10 cellular contexts compared by ENCODE assay signal in genomic region chr7:42494199-42494710, GRCh38.
DNase-seq lines count a peak whose midpoint lies in the region; ATAC-seq and TF ChIP-seq lines count a peak whose summit lies in the region.
"Had no signal": no experiment of that assay in that cellular context is flagged by ENCODE, and none has a peak within 500 bp of the region (broad histone marks: within the 10 kb centered on the region; RNA-seq: fewer than 3 reads in every experiment).

No MANE protein-coding gene starts in this region.

- H3K4me1 ChIP-seq in IMR-90 (ENCODE audit: control insufficient read depth, insufficient read depth, low read length) (peaks cover 3% of the 10 kb centered on the region; the same call in 1 of the 2 replicates), lower lobe of right lung (peaks cover 15% of the 10 kb centered on the region), stomach smooth muscle (ENCODE audit: control insufficient read depth, insufficient read depth, low read length) (peaks cover 19% of the 10 kb centered on the region), spleen (peaks cover 0 to 15% (median 3%) of the 10 kb centered on the region in 6 donors), OCI-LY7 (ENCODE audit: insufficient read depth, low read length, poor library complexity, severe bottlenecking) (no peaks in the 10 kb centered on the region)

- no peaks in the 10 kb centered on the region for H3K9me1 ChIP-seq in IMR-90 (ENCODE audit: insufficient read depth, low read length)

- no peak overlapping the region for H2AK9ac ChIP-seq in IMR-90 (replicated peaks; ENCODE audit: low read depth, low read length, poor library complexity)

- no peak for TF ChIP-seq RAD21 in IMR-90 (IDR thresholded peaks at IDR 0.05; ENCODE audit: low read length)

- H3K4ac ChIP-seq in IMR-90 (ENCODE audit: low read depth, low read length): no peak overlapping the region; the same call in 1 of the 2 replicates

- WGBS in IMR-90 (ENCODE audit: extremely low coverage in 2 of 2, insufficient read length in 1 of 2), 2 experiments: 94% methylated on average over 2 of the region's 5 CpGs; no CpG with 5 or more reads in 1 of the 2 experiments
- 67 to 88% (median 83%) methylated on average over 5 of the region's 5 CpGs for WGBS in spleen, 5 donors

- H3K9ac ChIP-seq in IMR-90 (ENCODE audit: low read depth, low read length) (no peak overlapping the region), stomach smooth muscle (ENCODE audit: low read length in 2 of 2) (peak overlapping the region in 1 of 2 donors; percentile 51)

- no peak overlapping the region for H3K14ac ChIP-seq in IMR-90 (replicated peaks; ENCODE audit: low read depth, low read length)

- H3K79me1 ChIP-seq in IMR-90 (ENCODE audit: low read depth in 1 of 2, low read length in 2 of 2): no peaks in the 10 kb centered on the region

- DNase-seq in IMR-90 (no peak), chondrocyte (ENCODE audit: low spot score) (no peak), lower lobe of right lung (no peak), spleen (no peak), OCI-LY7 (ENCODE audit: low spot score) (no peak)
- no peak for DNase-seq in naive thymus-derived CD8-positive, alpha-beta T cell
- DNase-seq: activated naive CD4-positive, alpha-beta T cell treated with anti-CD3 and anti-CD28 coated beads, Interleukin-2, amount 10 ng/mL, durations not matched to agents 7 days and 5 days had no signal

- peaks cover 2% of the 10 kb centered on the region for H3K27me3 Mint-ChIP-seq in chondrocyte (ENCODE audit: low read depth)
- peaks cover 6 to 34% (median 20%) of the 10 kb centered on the region in 5 donors for H3K27me3 Mint-ChIP-seq in naive thymus-derived CD8-positive, alpha-beta T cell

- intact Hi-C loops in IMR-90 (cut with micrococcal nuclease): loop anchor here (5.0 kb wide), 1 partner anchor 517 kb away; no protein-coding TSS in a partner anchor
- intact Hi-C loops in lower lobe of right lung (cut with DNase I): no loop called here
- intact Hi-C loops in spleen (cut with DNase I; ENCODE audit: low total_unique reads): no loop called here
- intact Hi-C loops in OCI-LY7 (cut with micrococcal nuclease; ENCODE audit: unreplicated experiment): no loop called here

- no peak for TF ChIP-seq POLR2A in IMR-90 (IDR thresholded peaks at IDR 0.05; ENCODE audit: low read depth, low read length)
- TF ChIP-seq POLR2A in spleen (IDR thresholded peaks at IDR 0.05): no peak

- CTCF ChIA-PET in IMR-90 (lab: Yijun Ruan, JAX) (interaction anchor here (1.2 kb wide), 1 partner anchor 9 kb away, joined by 3 read pairs; no protein-coding TSS in a partner anchor), OCI-LY7 (lab: Charles Lee; ENCODE audit: unreplicated experiment) (no interaction called here)

- no peak overlapping the region for H2BK15ac ChIP-seq in IMR-90 (ENCODE audit: low read depth, low read length)

- no peak overlapping the region for H4K5ac ChIP-seq in IMR-90 (ENCODE audit: low read depth, low read length)

- no peak overlapping the region for H3K56ac ChIP-seq in IMR-90 (ENCODE audit: extremely low read depth, insufficient read depth, low read length)

- no peak overlapping the region for H2AK5ac ChIP-seq in IMR-90 (ENCODE audit: low read depth, low read length)

- no peaks in the 10 kb centered on the region for H3K79me2 ChIP-seq in OCI-LY7 (ENCODE audit: insufficient read depth, low read depth, low read length)

- H2BK5ac ChIP-seq in IMR-90 (ENCODE audit: low read depth, low read length, poor library complexity, severe bottlenecking): no peak overlapping the region

- TF ChIP-seq CTCF in IMR-90 (conservative IDR thresholded peaks at IDR 0.05; ENCODE audit: low read depth, low read length) (no peak), chondrocyte (IDR thresholded peaks at IDR 0.05) (no peak), lower lobe of right lung (IDR thresholded peaks at IDR 0.05) (no peak), spleen (IDR thresholded peaks at IDR 0.05 in 8 of 11, conservative IDR thresholded peaks at IDR 0.05 in 3 of 11) (no peak), OCI-LY7 (conservative IDR thresholded peaks at IDR 0.05; ENCODE audit: low read length) (no peak)

- no peaks in the 10 kb centered on the region for H4K20me1 ChIP-seq in IMR-90 (ENCODE audit: insufficient read depth, low read length)
- no peaks in the 10 kb centered on the region for H4K20me1 ChIP-seq in OCI-LY7 (ENCODE audit: insufficient read depth, low read length)

- H4K91ac ChIP-seq in IMR-90 (ENCODE audit: insufficient read depth, low read depth, low read length): no peak overlapping the region

- H2BK120ac ChIP-seq in IMR-90 (ENCODE audit: low read depth, low read length): no peak overlapping the region; the same call in 1 of the 2 replicates

- H3K18ac ChIP-seq in IMR-90 (ENCODE audit: low read depth, low read length): no peak overlapping the region

- no peak overlapping the region for H3K27ac ChIP-seq in IMR-90 (ENCODE audit: insufficient read depth, low read length)
- H3K27ac ChIP-seq in lower lobe of right lung: peak overlapping the region; percentile 70
- peak overlapping the region; percentile 86 for H3K27ac ChIP-seq in stomach smooth muscle (ENCODE audit: low read length)
- peak overlapping the region in 3 of 8 donors; percentile 29 to 53 (median 37) for H3K27ac ChIP-seq in spleen
- no peak overlapping the region for H3K27ac ChIP-seq in OCI-LY7 (ENCODE audit: low read depth, low read length, poor library complexity, severe bottlenecking)

- H3K27me3 ChIP-seq in IMR-90 (ENCODE audit: control insufficient read depth, insufficient read depth, low read length) (peaks cover 6% of the 10 kb centered on the region), lower lobe of right lung (ENCODE audit: low read depth) (no peaks in the 10 kb centered on the region), stomach smooth muscle (ENCODE audit: control insufficient read depth in 1 of 2, insufficient read depth in 2 of 2, low read length in 2 of 2) (no peaks in the 10 kb centered on the region), spleen (replicated peaks in 1 of 7) (peaks cover 0 to 21% (median 0%) of the 10 kb centered on the region in 7 donors)

- no peak for ATAC-seq in IMR-90 (ENCODE audit: low read depth)
- ATAC-seq in lower lobe of right lung: no peak
- no peak for ATAC-seq in naive thymus-derived CD8-positive, alpha-beta T cell
- no peak for ATAC-seq in HG03108 (IDR thresholded peaks at IDR 0.05; ENCODE audit: unreplicated experiment)
- ATAC-seq: GM12878 had no signal

- no peak overlapping the region for H3K23ac ChIP-seq in IMR-90 (ENCODE audit: low read depth, low read length)

- H4K8ac ChIP-seq in IMR-90 (ENCODE audit: low read depth in 2 of 2, low read length in 2 of 2): no peak overlapping the region

- H3K36me3 ChIP-seq in IMR-90 (ENCODE audit: control insufficient read depth, insufficient read depth, low read length): no peaks in the 10 kb centered on the region
- no peaks in the 10 kb centered on the region for H3K36me3 ChIP-seq in lower lobe of right lung
- H3K36me3 ChIP-seq in stomach smooth muscle (ENCODE audit: control insufficient read depth in 2 of 2, insufficient read depth in 2 of 2, low read length in 2 of 2): no peaks in the 10 kb centered on the region
- H3K36me3 ChIP-seq in spleen: no peaks in the 10 kb centered on the region
- no peaks in the 10 kb centered on the region for H3K36me3 ChIP-seq in OCI-LY7 (ENCODE audit: insufficient read depth, low read length)

- POLR2A ChIA-PET in IMR-90 (lab: Charles Lee; ENCODE audit: unreplicated experiment): no interaction called here
- POLR2A ChIA-PET in naive thymus-derived CD8-positive, alpha-beta T cell (lab: Charles Lee): no interaction called here
- POLR2A ChIA-PET in OCI-LY7 (lab: Charles Lee): interaction anchor here (0.7 kb wide), 1 partner anchor 9 kb away, joined by 3 read pairs; no protein-coding TSS in a partner anchor

- in situ Hi-C loops in IMR-90 (cut with MboI; ENCODE audit: low sequenced_read_pairs): no loop called here

- H2BK20ac ChIP-seq in IMR-90 (ENCODE audit: low read depth, low read length): no peak overlapping the region

- H3K4me3 ChIP-seq in IMR-90 (ENCODE audit: insufficient read depth, low read depth, low read length): no peak overlapping the region
- no peak overlapping the region for H3K4me3 ChIP-seq in lower lobe of right lung
- peak overlapping the region; percentile 40 to 78 for H3K4me3 ChIP-seq in stomach smooth muscle (ENCODE audit: low read length in 2 of 2)
- peak overlapping the region in 2 of 8 donors; percentile 37 to 62 for H3K4me3 ChIP-seq in spleen
- no peak overlapping the region for H3K4me3 ChIP-seq in OCI-LY7 (ENCODE audit: low read depth, low read length, poor library complexity, severe bottlenecking)
- H3K4me3 ChIP-seq: GM12878 had no signal

- peaks cover 2% of the 10 kb centered on the region for H3K9me3 Mint-ChIP-seq in chondrocyte (ENCODE audit: low read depth)
- H3K9me3 Mint-ChIP-seq in naive thymus-derived CD8-positive, alpha-beta T cell: peaks cover 0 to 8% (median 2%) of the 10 kb centered on the region in 9 donors
- H3K9me3 Mint-ChIP-seq: activated naive CD4-positive, alpha-beta T cell treated with anti-CD3 and anti-CD28 coated beads, Interleukin-2, amount 10 ng/mL, durations not matched to agents 7 days and 5 days had no signal

- H3K9me3 ChIP-seq in IMR-90 (ENCODE audit: control insufficient read depth, insufficient read depth, low read length) (no peaks in the 10 kb centered on the region), lower lobe of right lung (no peaks in the 10 kb centered on the region), stomach smooth muscle (ENCODE audit: control insufficient read depth in 2 of 2, low read length in 2 of 2) (no peaks in the 10 kb centered on the region), spleen (no peaks in the 10 kb centered on the region), OCI-LY7 (ENCODE audit: low read length) (no peaks in the 10 kb centered on the region)

- no peaks in the 10 kb centered on the region for H3K36me3 Mint-ChIP-seq in chondrocyte (ENCODE audit: low read depth)
- no peaks in the 10 kb centered on the region for H3K36me3 Mint-ChIP-seq in naive thymus-derived CD8-positive, alpha-beta T cell
- H3K36me3 Mint-ChIP-seq: activated naive CD4-positive, alpha-beta T cell treated with anti-CD3 and anti-CD28 coated beads, Interleukin-2, amount 10 ng/mL, durations not matched to agents 7 days and 5 days had no signal

- H3K4me2 ChIP-seq in IMR-90 (ENCODE audit: low read depth, low read length): peak overlapping the region; percentile 73; the same call in 1 of the 2 replicates
- no peak overlapping the region for H3K4me2 ChIP-seq in OCI-LY7 (ENCODE audit: low read length)

- dilution Hi-C loops in IMR-90 (cut with HindIII; ENCODE audit: low sequenced_read_pairs, unreplicated experiment): no loop called here

- no peaks in the 10 kb centered on the region for H3K9me2 ChIP-seq in OCI-LY7 (ENCODE audit: insufficient read depth, low read length)

- no peak overlapping the region for H2AFZ ChIP-seq in IMR-90 (replicated peaks; ENCODE audit: low read length, poor library complexity)
- H2AFZ ChIP-seq in OCI-LY7 (ENCODE audit: low read length): no peak overlapping the region

- H3K27ac Mint-ChIP-seq in chondrocyte (ENCODE audit: unreplicated experiment): no peak overlapping the region
- H3K27ac Mint-ChIP-seq in naive thymus-derived CD8-positive, alpha-beta T cell: no peak overlapping the region
- H3K27ac Mint-ChIP-seq: activated naive CD4-positive, alpha-beta T cell treated with anti-CD3 and anti-CD28 coated beads, Interleukin-2, amount 10 ng/mL, durations not matched to agents 7 days and 5 days had no signal

- H3K4me1 Mint-ChIP-seq in chondrocyte (ENCODE audit: low read depth): peaks cover 29% of the 10 kb centered on the region
- H3K4me1 Mint-ChIP-seq in naive thymus-derived CD8-positive, alpha-beta T cell: peaks cover 0 to 5% (median 0%) of the 10 kb centered on the region in 4 donors
- H3K4me1 Mint-ChIP-seq: activated naive CD4-positive, alpha-beta T cell treated with anti-CD3 and anti-CD28 coated beads, Interleukin-2, amount 10 ng/mL, durations not matched to agents 7 days and 5 days had no signal

- BruUV-seq in IMR-90 (replicated peaks; lab: Mats Ljungman, UMichigan) (no TSS peak), OCI-LY7 (replicated peaks; lab: Mats Ljungman, UMichigan) (no TSS peak)

- peak overlapping the region; percentile 74 for H3K4me3 Mint-ChIP-seq in chondrocyte (ENCODE audit: unreplicated experiment)
- H3K4me3 Mint-ChIP-seq in naive thymus-derived CD8-positive, alpha-beta T cell: no peak overlapping the region
- H3K4me3 Mint-ChIP-seq: activated naive CD4-positive, alpha-beta T cell treated with anti-CD3 and anti-CD28 coated beads, Interleukin-2, amount 10 ng/mL, durations not matched to agents 7 days and 5 days had no signal

Comparison
In these comparisons a context has a peak if more than half of its experiments do, and no peak if none do; other contexts are left out.
1. H3K27ac ChIP-seq: peak in lower lobe of right lung (single experiment) and stomach smooth muscle (single experiment); none in IMR-90 (single experiment) and OCI-LY7 (single experiment).
2. H3K4me3 ChIP-seq: peak in stomach smooth muscle (2 of 2); none in IMR-90 (single experiment), lower lobe of right lung (single experiment) and OCI-LY7 (single experiment).